ENCODE assay signal across 17 cellular contexts in genomic region chr11:79116600-79116999, GRCh38.
DNase-seq lines count a peak whose midpoint lies in the region; ATAC-seq and TF ChIP-seq lines count a peak whose summit lies in the region.
"Had no signal": no experiment of that assay in that cellular context is flagged by ENCODE, and none has a peak within 500 bp of the region (broad histone marks: within the 10 kb centered on the region; RNA-seq: fewer than 3 reads in every experiment).

No MANE protein-coding gene starts in this region.

- TF ChIP-seq POLR2A in esophagus squamous epithelium (IDR thresholded peaks at IDR 0.05), result no peak

- H3K27ac ChIP-seq in RWPE2 (ENCODE audit: poor library complexity, severe bottlenecking) (no peak overlapping the region), epithelial cell of prostate (no peak overlapping the region), upper lobe of right lung (no peak overlapping the region), esophagus squamous epithelium (no peak overlapping the region)

- 63 to 85% methylated on average over 2 of the region's 2 CpGs for WGBS in esophagus squamous epithelium, 2 donors

- no peak for TF ChIP-seq CTCF in RWPE2 (IDR thresholded peaks at IDR 0.05; ENCODE audit: poor library complexity, severe bottlenecking)
- TF ChIP-seq CTCF in upper lobe of right lung (IDR thresholded peaks at IDR 0.05), result no peak
- TF ChIP-seq CTCF in esophagus squamous epithelium (IDR thresholded peaks at IDR 0.05), result no peak

- no peak overlapping the region for H3K27ac Mint-ChIP-seq in activated CD4-positive, alpha-beta memory T cell treated with anti-CD3 and anti-CD28 coated beads for 36 hours
- H3K27ac Mint-ChIP-seq: CD4-positive, CD25-positive, alpha-beta regulatory T cell had no signal

- no peaks in the 10 kb centered on the region for H3K27me3 ChIP-seq in RWPE2 (ENCODE audit: insufficient read depth, poor library complexity, severe bottlenecking)
- H3K27me3 ChIP-seq in upper lobe of right lung, result no peaks in the 10 kb centered on the region
- H3K27me3 ChIP-seq in esophagus squamous epithelium, result no peaks in the 10 kb centered on the region
- H3K27me3 ChIP-seq: MG63 had no signal

- H3K4me1 Mint-ChIP-seq in activated CD4-positive, alpha-beta memory T cell treated with anti-CD3 and anti-CD28 coated beads for 36 hours (ENCODE audit: low read depth), result no peaks in the 10 kb centered on the region
- H3K4me1 Mint-ChIP-seq: CD4-positive, CD25-positive, alpha-beta regulatory T cell had no signal

- H3K9me3 ChIP-seq in RWPE2 (ENCODE audit: severe bottlenecking) (no peaks in the 10 kb centered on the region), upper lobe of right lung (no peaks in the 10 kb centered on the region), esophagus squamous epithelium (no peaks in the 10 kb centered on the region)
- H3K9me3 ChIP-seq: MG63 had no signal

- CTCF ChIA-PET in activated CD4-positive, alpha-beta memory T cell treated with anti-CD3 and anti-CD28 coated beads for 36 hours (lab: Charles Lee), result no interaction called here

- H3K4me1 ChIP-seq in RWPE2 (ENCODE audit: insufficient read depth, poor library complexity, severe bottlenecking), result no peaks in the 10 kb centered on the region
- no peaks in the 10 kb centered on the region for H3K4me1 ChIP-seq in upper lobe of right lung
- H3K4me1 ChIP-seq in esophagus squamous epithelium, result peaks cover 0 to 7% (median 0%) of the 10 kb centered on the region in 3 donors

- POLR2A ChIA-PET in activated CD4-positive, alpha-beta memory T cell treated with anti-CD3 and anti-CD28 coated beads for 36 hours (lab: Charles Lee), result no interaction called here

- ATAC-seq in RWPE2 (ENCODE audit: low read depth) (peak; percentile 27; the same call in 2 of the 3 replicates), upper lobe of right lung (no peak)
- ATAC-seq: SK-N-SH treated with all-trans-retinoic acid at 6 μM for 48 hours had no signal

- H3K36me3 ChIP-seq in RWPE2 (ENCODE audit: low read depth) (no peaks in the 10 kb centered on the region), upper lobe of right lung (no peaks in the 10 kb centered on the region), esophagus squamous epithelium (no peaks in the 10 kb centered on the region)
- H3K36me3 ChIP-seq: MG63 had no signal

- H3K9me3 Mint-ChIP-seq in activated CD4-positive, alpha-beta memory T cell treated with anti-CD3 and anti-CD28 coated beads for 36 hours, result peaks cover 4% of the 10 kb centered on the region

- no peak overlapping the region for H3K4me3 ChIP-seq in RWPE2 (ENCODE audit: severe bottlenecking)
- no peak overlapping the region for H3K4me3 ChIP-seq in upper lobe of right lung
- H3K4me3 ChIP-seq in esophagus squamous epithelium, result no peak overlapping the region
- H3K4me3 ChIP-seq: MG63 had no signal

- peak; percentile 44 for DNase-seq in NCI-H146 treated with DMSO at 0.1 percent for 48 hours (lab: John Stamatoyannopoulos, UW; ENCODE audit: unreplicated experiment)
- DNase-seq in RWPE2 (ENCODE audit: low spot score), result no peak
- DNase-seq in epithelial cell of prostate (ENCODE audit: low read depth, low spot score), result peak; percentile 26
- DNase-seq in NCI-H1092 (lab: John Stamatoyannopoulos, UW), result no peak
- no peak for DNase-seq in upper lobe of right lung
- DNase-seq in activated CD4-positive, alpha-beta memory T cell treated with anti-CD3 and anti-CD28 coated beads for 36 hours, result no peak
- no peak for DNase-seq in esophagus squamous epithelium (lab: John Stamatoyannopoulos, UW)
- DNase-seq: CD4-positive, CD25-positive, alpha-beta regulatory T cell; Karpas-422; MG63; NCI-H1417 treated with DMSO at 0.1 percent for 48 hours; NCI-H1930; NCI-H226; NCI-H510A treated with DMSO at 0.1 percent for 48 hours; NCI-H774; SHP77 had no signal

- no peaks in the 10 kb centered on the region for H3K36me3 Mint-ChIP-seq in activated CD4-positive, alpha-beta memory T cell treated with anti-CD3 and anti-CD28 coated beads for 36 hours
- H3K36me3 Mint-ChIP-seq: CD4-positive, CD25-positive, alpha-beta regulatory T cell had no signal

- H3K4me3 Mint-ChIP-seq in activated CD4-positive, alpha-beta memory T cell treated with anti-CD3 and anti-CD28 coated beads for 36 hours, result no peak overlapping the region
- H3K4me3 Mint-ChIP-seq: CD4-positive, CD25-positive, alpha-beta regulatory T cell had no signal

- no peaks in the 10 kb centered on the region for H3K27me3 Mint-ChIP-seq in activated CD4-positive, alpha-beta memory T cell treated with anti-CD3 and anti-CD28 coated beads for 36 hours

- intact Hi-C loops in upper lobe of right lung (cut with DNase I), result no loop called here
- intact Hi-C loops in activated CD4-positive, alpha-beta memory T cell treated with anti-CD3 and anti-CD28 coated beads for 36 hours (cut with micrococcal nuclease), result no loop called here
- intact Hi-C loops in esophagus squamous epithelium (cut with DNase I), result no loop called here

Comparison
In these comparisons a context has a peak if more than half of its experiments do, and no peak if none do; other contexts are left out.
1. DNase-seq: peak in NCI-H146 treated with DMSO at 0.1 percent for 48 hours (single experiment) and epithelial cell of prostate (single experiment); none in RWPE2 (single experiment), NCI-H1092 (single experiment), upper lobe of right lung (single experiment), activated CD4-positive, alpha-beta memory T cell treated with anti-CD3 and anti-CD28 coated beads for 36 hours (single experiment) and esophagus squamous epithelium (single experiment).